29 cellular contexts compared by ENCODE assay signal in the genomic region with DNA sequence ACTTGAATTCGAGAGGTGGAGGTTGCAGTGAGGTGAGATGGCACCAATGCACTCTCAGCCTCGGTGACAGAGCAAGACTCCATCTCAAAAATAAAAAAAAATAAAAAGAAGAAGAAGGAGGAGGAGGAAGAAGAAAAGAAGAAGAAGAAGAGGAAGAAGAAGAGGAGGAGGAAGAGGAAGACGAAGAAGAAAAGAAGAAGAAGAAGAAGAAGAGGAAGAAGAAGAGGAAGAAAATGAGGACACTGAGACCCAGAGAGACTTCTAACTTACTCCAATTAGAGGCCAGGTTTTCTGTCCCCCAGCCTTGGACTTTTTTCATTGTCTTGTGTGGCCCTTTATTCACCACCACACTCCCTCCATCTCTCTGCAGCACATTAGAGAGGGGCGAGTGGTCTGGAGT.
"Had no signal": no experiment of that assay in that cellular context is flagged by ENCODE, and none has a peak within 500 bp of the region (broad histone marks: within the 10 kb centered on the region; RNA-seq: fewer than 3 reads in every experiment).

No MANE protein-coding gene starts in this region.

- H3K4me3 ChIP-seq: adrenal gland, ascending aorta, body of pancreas, breast epithelium, cardiac muscle cell had no signal

- H3K9me3 ChIP-seq: adrenal gland, ascending aorta, body of pancreas, breast epithelium had no signal

- DNase-seq: activated effector memory CD4-positive, alpha-beta T cell treated with anti-CD3 and anti-CD28 coated beads, Interleukin-2, amount 50 U/mL, for 16 hours; activated effector memory CD4-positive, alpha-beta T cell treated with Interleukin-2 at 50 U/mL for 16 hours; activated gamma-delta T cell; activated gamma-delta T cell treated with Interleukin-2 at 50 U/mL for 16 hours; activated naive CD4-positive, alpha-beta T cell; activated naive CD4-positive, alpha-beta T cell treated with anti-CD3 and anti-CD28 coated beads for 36 hours; activated naive CD4-positive, alpha-beta T cell treated with anti-CD3 and anti-CD28 coated beads, Interleukin-2, amount 10 ng/mL, durations not matched to agents 7 days and 5 days; activated naive CD4-positive, alpha-beta T cell treated with anti-CD3 and anti-CD28 coated beads, Interleukin-2, amount 50 U/mL, for 16 hours; activated naive CD4-positive, alpha-beta T cell treated with Interleukin-2 at 50 U/mL for 16 hours; activated naive CD8-positive, alpha-beta T cell treated with anti-CD3 and anti-CD28 coated beads for 36 hours; activated naive CD8-positive, alpha-beta T cell treated with anti-CD3 and anti-CD28 coated beads, Interleukin-2, amount 10 ng/mL, durations not matched to agents 7 days and 5 days; activated naive CD8-positive, alpha-beta T cell treated with anti-CD3 and anti-CD28 coated beads, Interleukin-2, amount 50 U/mL, for 24 hours; activated T-cell treated with anti-CD3 and anti-CD28 coated beads, Interleukin-2, amount 50 U/mL, for 1 hour; activated T-cell treated with anti-CD3 and anti-CD28 coated beads, Interleukin-2, amount 50 U/mL, for 24 hours; activated T-cell treated with anti-CD3 and anti-CD28 coated beads, Interleukin-2, amount 50 U/mL, for 4 hours; activated T-cell treated with anti-CD3 and anti-CD28 coated beads, Interleukin-2, amount 50 U/mL, for 48 hours; activated T-cell treated with anti-CD3 and anti-CD28 coated beads, Interleukin-2, amount 50 U/mL, for 72 hours; adrenal gland; amygdala; anterior cingulate cortex; aorta; body of pancreas; brain microvascular endothelial cell; caudate nucleus; central memory CD4-positive, alpha-beta T cell; cerebellar nuclear complex had no signal

- H3K36me3 ChIP-seq: adrenal gland, ascending aorta, brain microvascular endothelial cell, breast epithelium, cardiac muscle cell had no signal

- H3K27ac ChIP-seq: adrenal gland, ascending aorta, body of pancreas, brain microvascular endothelial cell, breast epithelium, cardiac muscle cell had no signal

- H3K4me1 ChIP-seq: adrenal gland, ascending aorta, body of pancreas, breast epithelium had no signal
